ENCODE assay signal across 1 cellular context in the genomic region with DNA sequence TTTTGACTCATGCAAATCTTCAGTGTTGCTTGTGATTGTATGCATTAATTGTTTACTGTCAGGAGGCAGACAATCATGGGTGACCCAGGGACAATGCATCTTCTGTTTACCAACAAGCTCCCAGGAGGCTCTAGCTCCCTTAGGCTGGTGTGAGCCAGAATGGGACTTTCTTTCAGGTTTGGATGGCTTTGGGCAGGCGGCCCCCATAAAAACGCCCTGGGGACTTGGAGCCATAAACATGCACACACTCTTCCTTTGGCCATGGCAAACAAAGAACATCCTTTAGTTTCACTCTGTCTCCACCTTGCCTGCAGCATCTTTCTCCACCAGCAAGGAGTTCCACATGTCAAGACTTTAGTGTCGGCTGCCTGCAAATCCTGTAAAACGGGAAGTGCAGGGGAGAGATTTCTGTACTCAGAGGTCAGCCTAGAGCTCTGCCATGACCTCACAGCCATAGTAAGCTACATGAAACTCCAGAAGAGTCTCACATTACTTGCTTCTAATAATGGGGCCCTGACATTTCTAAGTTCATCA.
TF ChIP-seq lines count a peak whose summit lies in the region.

No MANE protein-coding gene starts in this region.

TF ChIP-seq in GM12878, 131 proteins besides CTCF, POLR2A, EP300 and RAD21 (continued from another document):
- TF ChIP-seq, protein P1, sequence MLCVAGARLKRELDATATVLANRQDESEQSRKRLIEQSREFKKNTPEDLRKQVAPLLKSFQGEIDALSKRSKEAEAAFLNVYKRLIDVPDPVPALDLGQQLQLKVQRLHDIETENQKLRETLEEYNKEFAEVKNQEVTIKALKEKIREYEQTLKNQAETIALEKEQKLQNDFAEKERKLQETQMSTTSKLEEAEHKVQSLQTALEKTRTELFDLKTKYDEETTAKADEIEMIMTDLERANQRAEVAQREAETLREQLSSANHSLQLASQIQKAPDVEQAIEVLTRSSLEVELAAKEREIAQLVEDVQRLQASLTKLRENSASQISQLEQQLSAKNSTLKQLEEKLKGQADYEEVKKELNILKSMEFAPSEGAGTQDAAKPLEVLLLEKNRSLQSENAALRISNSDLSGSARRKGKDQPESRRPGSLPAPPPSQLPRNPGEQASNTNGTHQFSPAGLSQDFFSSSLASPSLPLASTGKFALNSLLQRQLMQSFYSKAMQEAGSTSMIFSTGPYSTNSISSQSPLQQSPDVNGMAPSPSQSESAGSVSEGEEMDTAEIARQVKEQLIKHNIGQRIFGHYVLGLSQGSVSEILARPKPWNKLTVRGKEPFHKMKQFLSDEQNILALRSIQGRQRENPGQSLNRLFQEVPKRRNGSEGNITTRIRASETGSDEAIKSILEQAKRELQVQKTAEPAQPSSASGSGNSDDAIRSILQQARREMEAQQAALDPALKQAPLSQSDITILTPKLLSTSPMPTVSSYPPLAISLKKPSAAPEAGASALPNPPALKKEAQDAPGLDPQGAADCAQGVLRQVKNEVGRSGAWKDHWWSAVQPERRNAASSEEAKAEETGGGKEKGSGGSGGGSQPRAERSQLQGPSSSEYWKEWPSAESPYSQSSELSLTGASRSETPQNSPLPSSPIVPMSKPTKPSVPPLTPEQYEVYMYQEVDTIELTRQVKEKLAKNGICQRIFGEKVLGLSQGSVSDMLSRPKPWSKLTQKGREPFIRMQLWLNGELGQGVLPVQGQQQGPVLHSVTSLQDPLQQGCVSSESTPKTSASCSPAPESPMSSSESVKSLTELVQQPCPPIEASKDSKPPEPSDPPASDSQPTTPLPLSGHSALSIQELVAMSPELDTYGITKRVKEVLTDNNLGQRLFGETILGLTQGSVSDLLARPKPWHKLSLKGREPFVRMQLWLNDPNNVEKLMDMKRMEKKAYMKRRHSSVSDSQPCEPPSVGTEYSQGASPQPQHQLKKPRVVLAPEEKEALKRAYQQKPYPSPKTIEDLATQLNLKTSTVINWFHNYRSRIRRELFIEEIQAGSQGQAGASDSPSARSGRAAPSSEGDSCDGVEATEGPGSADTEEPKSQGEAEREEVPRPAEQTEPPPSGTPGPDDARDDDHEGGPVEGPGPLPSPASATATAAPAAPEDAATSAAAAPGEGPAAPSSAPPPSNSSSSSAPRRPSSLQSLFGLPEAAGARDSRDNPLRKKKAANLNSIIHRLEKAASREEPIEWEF (IDR thresholded peaks at IDR 0.05; ENCODE audit: insufficient replicate concordance, low read depth, low read length): no peak
- TF ChIP-seq STAT1 (conservative IDR thresholded peaks at IDR 0.05): no peak
- peak; percentile 41; the same call in 1 of the 2 replicates for TF ChIP-seq SPI1 (IDR thresholded peaks at IDR 0.05; ENCODE audit: borderline replicate concordance, insufficient read depth, low read depth, low read length)
- no peak for TF ChIP-seq KLF5 (IDR thresholded peaks at IDR 0.05; ENCODE audit: partially characterized antibody)
- no peak for TF ChIP-seq FOS (IDR thresholded peaks at IDR 0.05; ENCODE audit: borderline replicate concordance, extremely low read depth, insufficient read length)
